ENCODE assay signal across 25 cellular contexts in genomic region chr21:41249476-41249875, GRCh38.
A peak's percentile ranks its signal among the peaks of the same experiment; 100 is the strongest.
DNase-seq lines count a peak whose midpoint lies in the region; ATAC-seq and TF ChIP-seq lines count a peak whose summit lies in the region.
"Had no signal": no experiment of that assay in that cellular context is flagged by ENCODE, and none has a peak within 500 bp of the region (broad histone marks: within the 10 kb centered on the region; RNA-seq: fewer than 3 reads in every experiment).

No MANE protein-coding gene starts in this region.

- H3K36me3 ChIP-seq in prostate gland (no peaks in the 10 kb centered on the region), tibial artery (peaks cover 35 to 67% (median 60%) of the 10 kb centered on the region in 3 donors), lower lobe of right lung (peaks cover 22% of the 10 kb centered on the region), colonic mucosa (no peaks in the 10 kb centered on the region)

- peak overlapping the region; percentile 28 for H3K27ac Mint-ChIP-seq in endothelial cell (ENCODE audit: unreplicated experiment)
- H3K27ac Mint-ChIP-seq: B cell had no signal

- H3K27me3 ChIP-seq in prostate gland (replicated peaks; ENCODE audit: insufficient read depth) (no peaks in the 10 kb centered on the region), tibial artery (no peaks in the 10 kb centered on the region), lower lobe of right lung (ENCODE audit: low read depth) (no peaks in the 10 kb centered on the region), colonic mucosa (no peaks in the 10 kb centered on the region)

- H3K9ac ChIP-seq in colonic mucosa (ENCODE audit: low read depth in 2 of 2, low read length in 2 of 2): peak overlapping the region in 1 of 2 donors; percentile 18
- H3K9ac ChIP-seq: SK-N-SH had no signal

- H3K27ac ChIP-seq in prostate gland (peak overlapping the region; percentile 74 to 81), tibial artery (peak overlapping the region; percentile 85 to 87), lower lobe of right lung (no peak overlapping the region), colonic mucosa (no peak overlapping the region)
- H3K27ac ChIP-seq: A549, HL-60 had no signal

- H3K36me3 Mint-ChIP-seq in endothelial cell (ENCODE audit: low read depth, unreplicated experiment): peaks cover 74% of the 10 kb centered on the region

- H3K4me1 Mint-ChIP-seq in endothelial cell (ENCODE audit: unreplicated experiment): peaks cover 22% of the 10 kb centered on the region

- TF ChIP-seq CTCF in GM13977 (IDR thresholded peaks at IDR 0.05; ENCODE audit: extremely low read depth, insufficient read depth, missing control alignments) (no peak), endothelial cell (IDR thresholded peaks at IDR 0.05; ENCODE audit: unreplicated experiment) (no peak), prostate gland (IDR thresholded peaks at IDR 0.05) (no peak), tibial artery (IDR thresholded peaks at IDR 0.05) (no peak), lower lobe of right lung (IDR thresholded peaks at IDR 0.05) (no peak), colonic mucosa (IDR thresholded peaks at IDR 0.05) (no peak)

- H3K9me3 ChIP-seq in prostate gland (no peaks in the 10 kb centered on the region), tibial artery (peaks cover 0 to 9% (median 0%) of the 10 kb centered on the region in 3 donors), lower lobe of right lung (peaks cover 9% of the 10 kb centered on the region), colonic mucosa (no peaks in the 10 kb centered on the region)
- H3K9me3 ChIP-seq: A549, SK-N-SH had no signal

- no peak for TF ChIP-seq POLR2A in prostate gland (IDR thresholded peaks at IDR 0.05)

- 91% methylated on average over 11 of the region's 11 CpGs for WGBS in prostate gland

- H3K27me3 Mint-ChIP-seq in endothelial cell (ENCODE audit: unreplicated experiment): peaks cover 4% of the 10 kb centered on the region
- H3K27me3 Mint-ChIP-seq: B cell had no signal

- intact Hi-C loops in prostate gland (cut with DNase I): no loop called here
- intact Hi-C loops in tibial artery (cut with DNase I; ENCODE audit: low total_unique reads): no loop called here
- intact Hi-C loops in lower lobe of right lung (cut with DNase I): no loop called here
- intact Hi-C loops in colonic mucosa (cut with DNase I): no loop called here

- in situ Hi-C loops in GM13977 (cut with MboI; ENCODE audit: low pct_unique_long_range_greater_than_20kb, low sequenced_read_pairs, unreplicated experiment): no loop called here

- H3K4me1 ChIP-seq in prostate gland (replicated peaks) (no peaks in the 10 kb centered on the region), tibial artery (peaks cover 0 to 53% (median 36%) of the 10 kb centered on the region in 4 donors), lower lobe of right lung (no peaks in the 10 kb centered on the region), colonic mucosa (peaks cover 4% of the 10 kb centered on the region)
- H3K4me1 ChIP-seq: A549 had no signal

- ATAC-seq in lower lobe of right lung (no peak), GM21576 (IDR thresholded peaks at IDR 0.05; ENCODE audit: unreplicated experiment) (no peak)
- ATAC-seq: A549, HepG2, Panc1 had no signal

- no peaks in the 10 kb centered on the region for H3K9me3 Mint-ChIP-seq in endothelial cell (ENCODE audit: unreplicated experiment)

- DNase-seq in GM13977 (ENCODE audit: low spot score): peak; percentile 5
- DNase-seq in endothelial cell (ENCODE audit: low spot score): no peak
- DNase-seq in prostate gland (ENCODE audit: low spot score): no peak
- DNase-seq in tibial artery: no peak
- no peak for DNase-seq in lower lobe of right lung
- DNase-seq in colonic mucosa: no peak
- DNase-seq: DMS53; GDM1; H7; KBM-7; MM.1S; NCI-H1048; NCI-H1417 treated with DMSO at 0.1 percent for 48 hours; NCI-H1930; NCI-H510A treated with DMSO at 0.1 percent for 48 hours; NCI-H748 treated with DMSO at 0.1 percent for 48 hours; NK-92 treated with Interleukin-12 subunit alpha and Interleukin-12 subunit beta, amount 100 ng/mL, for 24 hours; SIG-M5; SK-N-SH had no signal

- no peak overlapping the region for H3K4me3 ChIP-seq in prostate gland
- H3K4me3 ChIP-seq in tibial artery: no peak overlapping the region
- no peak overlapping the region for H3K4me3 ChIP-seq in lower lobe of right lung
- no peak overlapping the region for H3K4me3 ChIP-seq in colonic mucosa
- H3K4me3 ChIP-seq: A549 had no signal

- H3K4me3 Mint-ChIP-seq in endothelial cell (ENCODE audit: unreplicated experiment): no peak overlapping the region
- H3K4me3 Mint-ChIP-seq: B cell had no signal

Comparison
In these comparisons a context has a peak if more than half of its experiments do, and no peak if none do; other contexts are left out.
1. H3K27ac ChIP-seq: peak in prostate gland (2 of 2) and tibial artery (2 of 2); none in lower lobe of right lung (single experiment) and colonic mucosa (single experiment).